Comparison of ENCODE assay signal across 8 cellular contexts in the genomic region with DNA sequence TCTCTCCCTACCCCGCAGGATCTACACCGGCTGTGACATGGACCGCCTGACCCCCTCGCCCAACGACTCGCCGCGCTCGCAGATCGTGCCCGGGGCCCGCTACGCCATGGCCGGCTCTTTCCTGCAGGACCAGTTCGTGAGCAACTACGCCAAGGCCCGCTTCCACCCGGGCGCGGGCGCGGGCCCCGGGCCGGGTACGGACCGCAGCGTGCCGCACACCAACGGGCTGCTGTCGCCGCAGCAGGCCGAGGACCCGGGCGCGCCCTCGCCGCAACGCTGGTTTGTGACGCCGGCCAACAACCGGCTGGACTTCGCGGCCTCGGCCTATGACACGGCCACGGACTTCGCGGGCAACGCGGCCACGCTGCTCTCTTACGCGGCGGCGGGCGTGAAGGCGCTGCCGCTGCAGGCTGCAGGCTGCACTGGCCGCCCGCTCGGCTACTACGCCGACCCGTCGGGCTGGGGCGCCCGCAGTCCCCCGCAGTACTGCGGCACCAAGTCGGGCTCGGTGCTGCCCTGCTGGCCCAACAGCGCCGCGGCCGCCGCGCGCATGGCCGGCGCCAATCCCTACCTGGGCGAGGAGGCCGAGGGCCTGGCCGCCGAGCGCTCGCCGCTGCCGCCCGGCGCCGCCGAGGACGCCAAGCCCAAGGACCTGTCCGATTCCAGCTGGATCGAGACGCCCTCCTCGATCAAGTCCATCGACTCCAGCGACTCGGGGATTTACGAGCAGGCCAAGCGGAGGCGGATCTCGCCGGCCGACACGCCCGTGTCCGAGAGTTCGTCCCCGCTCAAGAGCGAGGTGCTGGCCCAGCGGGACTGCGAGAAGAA. TPM values are rescaled to one million over a fixed set of nuclear protein-coding genes. Genes with fewer than 3 reads are reported as not detected.
DNase-seq lines count a peak whose midpoint lies in the region; ATAC-seq and TF ChIP-seq lines count a peak whose summit lies in the region.

No MANE protein-coding gene starts in this region.

- H3K27me3 Mint-ChIP-seq in activated naive CD4-positive, alpha-beta T cell treated with anti-CD3 and anti-CD28 coated beads for 36 hours (ENCODE audit: low read depth): peaks cover 80% of the 10 kb centered on the region
- peaks cover 94% of the 10 kb centered on the region for H3K27me3 Mint-ChIP-seq in mesothelial cell of epicardium (ENCODE audit: low read depth)

- H3K36me3 Mint-ChIP-seq in activated naive CD4-positive, alpha-beta T cell treated with anti-CD3 and anti-CD28 coated beads for 36 hours (ENCODE audit: low read depth): no peaks in the 10 kb centered on the region
- peaks cover 2% of the 10 kb centered on the region for H3K36me3 Mint-ChIP-seq in mesothelial cell of epicardium

- no peaks in the 10 kb centered on the region for H3K4me1 ChIP-seq in aorta (ENCODE audit: control insufficient read depth in 1 of 2, insufficient read depth in 2 of 2, low read length in 2 of 2)

- peak; percentile 48 for ATAC-seq in aorta (ENCODE audit: low FRiP score)
- no peak for ATAC-seq in HG02970 (IDR thresholded peaks at IDR 0.05; ENCODE audit: low FRiP score, unreplicated experiment)

- peaks cover 1% of the 10 kb centered on the region for H3K9me3 ChIP-seq in aorta (ENCODE audit: control insufficient read depth, low read length)

- no peaks in the 10 kb centered on the region for H3K36me3 ChIP-seq in aorta (ENCODE audit: control insufficient read depth in 1 of 2, insufficient read depth in 2 of 2, low read length in 1 of 2)

- intact Hi-C loops in activated naive CD4-positive, alpha-beta T cell treated with anti-CD3 and anti-CD28 coated beads for 36 hours (cut with micrococcal nuclease): loop anchor here (2.0 to 10.0 kb wide), 3 partner anchors 201 to 921 kb away; a partner anchor contains a TSS
- intact Hi-C loops in dorsolateral prefrontal cortex (cut with DNase I) (loop anchor here in 1 of 2 donors (5.0 kb wide), 1 partner anchor 186 kb away; no protein-coding TSS in a partner anchor), aorta (cut with DNase I) (no loop called here)

- WGBS in aorta, 2 donors: 6 to 8% methylated on average over 94 to 114 of the region's 114 CpGs

- peak overlapping the region; percentile 42 for H3K4me3 Mint-ChIP-seq in activated naive CD4-positive, alpha-beta T cell treated with anti-CD3 and anti-CD28 coated beads for 36 hours
- H3K4me3 Mint-ChIP-seq in mesothelial cell of epicardium: peak overlapping the region; percentile 58

- TF ChIP-seq CTCF in dorsolateral prefrontal cortex (IDR thresholded peaks at IDR 0.05 in 54 of 56, conservative IDR thresholded peaks at IDR 0.05 in 2 of 56; ENCODE audit: low read depth in 1 of 56, partially characterized antibody in 56 of 56) (no peak), mesothelial cell of epicardium (IDR thresholded peaks at IDR 0.05; ENCODE audit: unreplicated experiment) (no peak)

- H3K27me3 ChIP-seq in dorsolateral prefrontal cortex (peaks cover 0 to 99% (median 77%) of the 10 kb centered on the region in 45 donors), aorta (ENCODE audit: control insufficient read depth in 1 of 2, insufficient read depth in 2 of 2, low read length in 1 of 2) (peaks cover 0 to 3% of the 10 kb centered on the region in 2 donors)

- H3K4me1 Mint-ChIP-seq in activated naive CD4-positive, alpha-beta T cell treated with anti-CD3 and anti-CD28 coated beads for 36 hours (ENCODE audit: low read depth): peaks cover 37% of the 10 kb centered on the region
- peaks cover 24% of the 10 kb centered on the region for H3K4me1 Mint-ChIP-seq in mesothelial cell of epicardium

- no peak overlapping the region for H3K27ac Mint-ChIP-seq in activated naive CD4-positive, alpha-beta T cell treated with anti-CD3 and anti-CD28 coated beads for 36 hours
- no peak overlapping the region for H3K27ac Mint-ChIP-seq in mesothelial cell of epicardium

- CTCF ChIA-PET in activated naive CD4-positive, alpha-beta T cell treated with anti-CD3 and anti-CD28 coated beads for 36 hours (lab: Charles Lee): no interaction called here

- H3K9me3 Mint-ChIP-seq in activated naive CD4-positive, alpha-beta T cell treated with anti-CD3 and anti-CD28 coated beads for 36 hours: peaks cover 2% of the 10 kb centered on the region
- no peaks in the 10 kb centered on the region for H3K9me3 Mint-ChIP-seq in mesothelial cell of epicardium

- H3K27ac ChIP-seq in dorsolateral prefrontal cortex (peak overlapping the region in 51 of 59 donors; percentile 10 to 90 (median 74)), aorta (ENCODE audit: low read depth in 1 of 2, low read length in 2 of 2) (no peak overlapping the region)

- DNase-seq in activated naive CD4-positive, alpha-beta T cell treated with anti-CD3 and anti-CD28 coated beads for 36 hours: no peak
- no peak for DNase-seq in activated naive CD4-positive, alpha-beta T cell (lab: John Stamatoyannopoulos, UW)
- DNase-seq in dorsolateral prefrontal cortex (no peak), mesothelial cell of epicardium (ENCODE audit: low spot score in 2 of 2, unreplicated experiment in 2 of 2) (peak in 1 of 2 experiments; percentile 51), aorta (no peak), COLO829 (ENCODE audit: low spot score) (no peak), T-helper 9 cell (no peak)

- H3K4me3 ChIP-seq in dorsolateral prefrontal cortex (peak overlapping the region; percentile 7 to 77 (median 50)), aorta (ENCODE audit: low read length in 2 of 2) (peak overlapping the region in 1 of 2 donors; percentile 6)

RNA-seq across cellular contexts. Expression of a gene that starts 7.5 kb away (rescaled TPM):
- total RNA-seq in activated naive CD4-positive, alpha-beta T cell treated with anti-CD3 and anti-CD28 coated beads for 36 hours: not detected
- 100 to 1,000 TPM in 55 of 120 experiments, 10 to 100 TPM in 65; 44.3 to 153 (median 97.3) TPM for total RNA-seq in dorsolateral prefrontal cortex
- 0.09 to 0.13 TPM in 2 of 3 replicates, not detected in the other for total RNA-seq in mesothelial cell of epicardium
- not detected for total RNA-seq in aorta
- polyA plus RNA-seq in aorta: not detected

Comparison
In these comparisons a context has a peak if more than half of its experiments do, and no peak if none do; other contexts are left out.
1. H3K27ac ChIP-seq: peak in dorsolateral prefrontal cortex (51 of 59); none in aorta (0 of 2).
2. RNA of a gene that starts 7.5 kb away (total RNA-seq): 44.3 to 153 TPM in dorsolateral prefrontal cortex; 0.09 to 0.13 TPM in mesothelial cell of epicardium, not detected in aorta and not detected in activated naive CD4-positive, alpha-beta T cell treated with anti-CD3 and anti-CD28 coated beads for 36 hours; every median in the first group is over 10 times any median in the second.